Comparison of ENCODE assay signal across 11 cellular contexts in the genomic region with DNA sequence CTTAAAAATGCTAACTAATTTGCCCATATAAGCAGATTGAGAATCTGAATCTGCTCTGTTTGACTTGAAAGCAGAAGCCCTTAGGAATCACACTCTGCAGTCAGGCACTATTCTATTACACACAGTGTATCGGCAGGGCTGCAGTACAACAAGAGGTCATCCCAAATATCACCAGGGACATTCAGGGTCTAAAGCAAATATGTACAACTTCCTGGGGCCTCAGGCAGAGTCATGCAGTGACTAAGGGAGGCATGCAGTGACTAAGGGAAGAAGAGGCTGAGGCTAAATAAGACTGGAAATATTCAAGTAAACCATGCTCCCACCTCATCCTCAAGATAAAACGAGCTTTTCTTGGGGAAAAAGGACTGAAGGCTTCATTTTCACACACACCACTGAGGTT. TPM values are rescaled to one million over a fixed set of nuclear protein-coding genes. Genes with fewer than 3 reads are reported as not detected.
DNase-seq lines count a peak whose midpoint lies in the region; TF ChIP-seq lines count a peak whose summit lies in the region.
"Had no signal": no experiment of that assay in that cellular context is flagged by ENCODE, and none has a peak within 500 bp of the region (broad histone marks: within the 10 kb centered on the region; RNA-seq: fewer than 3 reads in every experiment).

No MANE protein-coding gene starts in this region.

- H3K4me2 ChIP-seq in fibroblast of lung (ENCODE audit: extremely low read depth, insufficient read depth, low read length): peak overlapping the region; percentile 30
- H3K4me2 ChIP-seq: neural progenitor cell had no signal

- H3K4me3 Mint-ChIP-seq in Calu3 (ENCODE audit: low read depth, unreplicated experiment): no peak overlapping the region
- no peak overlapping the region for H3K4me3 Mint-ChIP-seq in activated naive CD8-positive, alpha-beta T cell treated with anti-CD3 and anti-CD28 coated beads for 36 hours
- H3K4me3 Mint-ChIP-seq: neural progenitor cell had no signal

- no peaks in the 10 kb centered on the region for H3K27me3 ChIP-seq in fibroblast of lung (ENCODE audit: control insufficient read depth, insufficient read depth, low read length)
- H3K27me3 ChIP-seq: neural progenitor cell had no signal

- H4K20me1 ChIP-seq in fibroblast of lung (ENCODE audit: control insufficient read depth, extremely low read depth, insufficient read depth, low read length): no peaks in the 10 kb centered on the region

- H3K4me3 ChIP-seq in fibroblast of lung (replicated peaks in 1 of 4; ENCODE audit: control extremely low read depth in 1 of 4, insufficient read depth in 1 of 4, low read depth in 3 of 4, low read length in 4 of 4): no peak overlapping the region
- H3K4me3 ChIP-seq: neural progenitor cell had no signal

- no peak for TF ChIP-seq CTCF in Calu3 (IDR thresholded peaks at IDR 0.05; ENCODE audit: unreplicated experiment)
- TF ChIP-seq CTCF in fibroblast of lung (conservative IDR thresholded peaks at IDR 0.05 in 1 of 2, IDR thresholded peaks at IDR 0.05 in 1 of 2; ENCODE audit: low read depth in 1 of 2, low read length in 2 of 2): no peak

- no peaks in the 10 kb centered on the region for H3K79me2 ChIP-seq in fibroblast of lung (ENCODE audit: control insufficient read depth, insufficient read depth, low read length)

- no peak overlapping the region for H3K9ac ChIP-seq in fibroblast of lung (ENCODE audit: insufficient read depth, low read length)
- H3K9ac ChIP-seq: neural progenitor cell had no signal

- BruUV-seq in Calu3 (replicated peaks; lab: Mats Ljungman, UMichigan): no TSS peak

- no peak overlapping the region for H3K27ac Mint-ChIP-seq in Calu3 (ENCODE audit: unreplicated experiment)
- H3K27ac Mint-ChIP-seq in activated naive CD8-positive, alpha-beta T cell treated with anti-CD3 and anti-CD28 coated beads for 36 hours: no peak overlapping the region
- H3K27ac Mint-ChIP-seq: neural progenitor cell had no signal

- intact Hi-C loops in Calu3 (cut with micrococcal nuclease; ENCODE audit: unreplicated experiment): no loop called here

- H3K4me1 ChIP-seq in fibroblast of lung (ENCODE audit: control insufficient read depth, extremely low read depth, insufficient read depth, low read length): no peaks in the 10 kb centered on the region

- no peak overlapping the region for H2AFZ ChIP-seq in fibroblast of lung (ENCODE audit: low read length)
- H2AFZ ChIP-seq: neural progenitor cell had no signal

- CTCF ChIA-PET in Calu3 (lab: Charles Lee): no interaction called here

- no peaks in the 10 kb centered on the region for H3K9me3 Mint-ChIP-seq in Calu3 (ENCODE audit: low read depth, unreplicated experiment)
- H3K9me3 Mint-ChIP-seq in activated naive CD8-positive, alpha-beta T cell treated with anti-CD3 and anti-CD28 coated beads for 36 hours: no peaks in the 10 kb centered on the region

- H3K27me3 Mint-ChIP-seq in Calu3 (ENCODE audit: unreplicated experiment): no peaks in the 10 kb centered on the region
- no peaks in the 10 kb centered on the region for H3K27me3 Mint-ChIP-seq in activated naive CD8-positive, alpha-beta T cell treated with anti-CD3 and anti-CD28 coated beads for 36 hours

- H3K36me3 ChIP-seq in fibroblast of lung (ENCODE audit: control insufficient read depth, insufficient read depth, low read length): no peaks in the 10 kb centered on the region

- no peaks in the 10 kb centered on the region for H3K4me1 Mint-ChIP-seq in Calu3 (ENCODE audit: low read depth, unreplicated experiment)
- no peaks in the 10 kb centered on the region for H3K4me1 Mint-ChIP-seq in activated naive CD8-positive, alpha-beta T cell treated with anti-CD3 and anti-CD28 coated beads for 36 hours

- H3K27ac ChIP-seq in fibroblast of lung (ENCODE audit: insufficient read depth, low read length): peak overlapping the region; percentile 15
- H3K27ac ChIP-seq: neural progenitor cell had no signal

- no peaks in the 10 kb centered on the region for H3K9me3 ChIP-seq in fibroblast of lung (ENCODE audit: control insufficient read depth, insufficient read depth, low read depth, low read length)

- DNase-seq in Calu3 (peak; percentile 2), RKO (ENCODE audit: low spot score) (peak; percentile 80), fibroblast of lung (ENCODE audit: low read depth in 2 of 2) (peak; percentile 86 to 95), non-pigmented ciliary epithelial cell (ENCODE audit: low read depth) (peak; percentile 93), NCI-H1930 (lab: John Stamatoyannopoulos, UW) (no peak), cortex of kidney (lab: John Stamatoyannopoulos, UW) (no peak), iPS-NIHi7 (ENCODE audit: extremely low spot score) (no peak)
- DNase-seq in activated naive CD8-positive, alpha-beta T cell treated with anti-CD3 and anti-CD28 coated beads for 36 hours: no peak
- DNase-seq: activated CD4-positive, alpha-beta T cell treated with anti-CD3 and anti-CD28 coated beads, Interleukin-2, amount 50 U/mL, for 1 hour; hippocampal formation had no signal

- H3K36me3 Mint-ChIP-seq in Calu3 (ENCODE audit: insufficient read depth, unreplicated experiment): no peaks in the 10 kb centered on the region
- no peaks in the 10 kb centered on the region for H3K36me3 Mint-ChIP-seq in activated naive CD8-positive, alpha-beta T cell treated with anti-CD3 and anti-CD28 coated beads for 36 hours

RNA-seq across cellular contexts. Expression of gene MAPK10, which starts 20.9 kb away (rescaled TPM):
- 2.9 and 3.6 TPM in 2 replicates for total RNA-seq in Calu3 (2022)
- total RNA-seq in fibroblast of lung: 8.0 and 20.0 TPM in 2 replicates
- polyA plus RNA-seq in fibroblast of lung: 3.2 and 3.8 TPM in 2 replicates
- polyA plus RNA-seq in fibroblast of lung (2012): 2.1 and 2.2 TPM in 2 replicates
- polyA minus RNA-seq in fibroblast of lung (ENCODE audit: low replicate concordance): 0.27 and 15.9 TPM in 2 replicates
- under 1 TPM in 1 of 2 experiments, not detected in 1; 0.29 TPM for total RNA-seq in activated naive CD8-positive, alpha-beta T cell treated with anti-CD3 and anti-CD28 coated beads for 36 hours

Comparison
In these comparisons a context has a peak if more than half of its experiments do, and no peak if none do; other contexts are left out.
1. DNase-seq: peak in Calu3 (single experiment), RKO (single experiment), fibroblast of lung (2 of 2) and non-pigmented ciliary epithelial cell (single experiment); none in activated naive CD8-positive, alpha-beta T cell treated with anti-CD3 and anti-CD28 coated beads for 36 hours (single experiment), NCI-H1930 (0 of 2), cortex of kidney (single experiment) and iPS-NIHi7 (single experiment).